In genomic region chr12:106976013-106976658, GRCh38 we compare ENCODE assay signal across 10 cellular contexts. TPM values are rescaled to one million over a fixed set of nuclear protein-coding genes. Genes with fewer than 3 reads are reported as not detected.
DNase-seq lines count a peak whose midpoint lies in the region; ATAC-seq and TF ChIP-seq lines count a peak whose summit lies in the region.
"Had no signal": no experiment of that assay in that cellular context is flagged by ENCODE, and none has a peak within 500 bp of the region (broad histone marks: within the 10 kb centered on the region; RNA-seq: fewer than 3 reads in every experiment).

No MANE protein-coding gene starts in this region.

- no peak for TF ChIP-seq CTCF in fibroblast of villous mesenchyme (IDR thresholded peaks at IDR 0.05; ENCODE audit: insufficient read depth, low read depth, low read length)
- no peak for TF ChIP-seq CTCF in osteocyte (IDR thresholded peaks at IDR 0.05)

- no peak for ATAC-seq in T-cell (replicated peaks in 1 of 4)
- ATAC-seq in activated CD4-positive, alpha-beta T cell treated with anti-CD3 and anti-CD28 coated beads for 36 hours: no peak

- H3K4me3 ChIP-seq in fibroblast of villous mesenchyme (ENCODE audit: low read depth, low read length): no peak overlapping the region

- POLR2A ChIA-PET in T-cell (lab: Charles Lee): interaction anchor here in 1 of 2 donors (0.7 kb wide), 1 partner anchor 10 kb away, joined by 10 read pairs; no protein-coding TSS in a partner anchor
- POLR2A ChIA-PET in activated CD4-positive, alpha-beta T cell treated with anti-CD3 and anti-CD28 coated beads for 36 hours (lab: Charles Lee): no interaction called here

- H3K27ac Mint-ChIP-seq in T-cell (peak overlapping the region; percentile 3 to 10), osteocyte (ENCODE audit: unreplicated experiment) (peak overlapping the region; percentile 27)
- H3K27ac Mint-ChIP-seq in activated CD4-positive, alpha-beta T cell treated with anti-CD3 and anti-CD28 coated beads for 36 hours: no peak overlapping the region

- peak; percentile 68 for DNase-seq in DMS53 treated with DMSO at 0.1 percent for 48 hours (lab: John Stamatoyannopoulos, UW; ENCODE audit: unreplicated experiment)
- DNase-seq in T-cell: no peak
- peak; percentile 63 for DNase-seq in fibroblast of villous mesenchyme (ENCODE audit: low read depth)
- DNase-seq in osteocyte (ENCODE audit: extremely low spot score, unreplicated experiment): no peak
- DNase-seq in SW480 (ENCODE audit: low spot score): no peak
- no peak for DNase-seq in activated CD4-positive, alpha-beta T cell treated with anti-CD3 and anti-CD28 coated beads for 36 hours
- no peak for DNase-seq in 8988T
- no peak for DNase-seq in NCI-H1092 treated with DMSO at 0.1 percent for 48 hours (lab: John Stamatoyannopoulos, UW)
- DNase-seq: activated gamma-delta T cell, OCI-M1 had no signal

- intact Hi-C loops in activated CD4-positive, alpha-beta T cell treated with anti-CD3 and anti-CD28 coated beads for 36 hours (cut with DNase I, micrococcal nuclease): no loop called here

- CTCF ChIA-PET in T-cell (lab: Charles Lee): no interaction called here
- CTCF ChIA-PET in activated CD4-positive, alpha-beta T cell treated with anti-CD3 and anti-CD28 coated beads for 36 hours (lab: Charles Lee): no interaction called here

- H3K36me3 Mint-ChIP-seq in T-cell (peaks cover 31% of the 10 kb centered on the region), osteocyte (ENCODE audit: unreplicated experiment) (peaks cover 32% of the 10 kb centered on the region)
- peaks cover 20% of the 10 kb centered on the region for H3K36me3 Mint-ChIP-seq in activated CD4-positive, alpha-beta T cell treated with anti-CD3 and anti-CD28 coated beads for 36 hours (ENCODE audit: low read depth)

- H3K9me3 Mint-ChIP-seq in T-cell: no peaks in the 10 kb centered on the region
- H3K9me3 Mint-ChIP-seq in osteocyte (ENCODE audit: unreplicated experiment): no peaks in the 10 kb centered on the region
- H3K9me3 Mint-ChIP-seq in activated CD4-positive, alpha-beta T cell treated with anti-CD3 and anti-CD28 coated beads for 36 hours (ENCODE audit: low read depth): no peaks in the 10 kb centered on the region

- H3K27me3 Mint-ChIP-seq in T-cell (no peaks in the 10 kb centered on the region), osteocyte (ENCODE audit: unreplicated experiment) (no peaks in the 10 kb centered on the region)
- no peaks in the 10 kb centered on the region for H3K27me3 Mint-ChIP-seq in activated CD4-positive, alpha-beta T cell treated with anti-CD3 and anti-CD28 coated beads for 36 hours

- no peak overlapping the region for H3K4me3 Mint-ChIP-seq in T-cell
- no peak overlapping the region for H3K4me3 Mint-ChIP-seq in osteocyte (ENCODE audit: unreplicated experiment)
- no peak overlapping the region for H3K4me3 Mint-ChIP-seq in activated CD4-positive, alpha-beta T cell treated with anti-CD3 and anti-CD28 coated beads for 36 hours

- H3K4me1 Mint-ChIP-seq in T-cell (peaks cover 8 to 13% (median 11%) of the 10 kb centered on the region in 3 donors), osteocyte (ENCODE audit: unreplicated experiment) (peaks cover 51% of the 10 kb centered on the region)
- H3K4me1 Mint-ChIP-seq in activated CD4-positive, alpha-beta T cell treated with anti-CD3 and anti-CD28 coated beads for 36 hours: peaks cover 19% of the 10 kb centered on the region

RNA-seq across cellular contexts. Expression of gene MTERF2, which starts 10.8 kb away (rescaled TPM):
- total RNA-seq in T-cell: 10 to 100 TPM in 2 of 5 donors, 1 to 10 TPM in 3; 7.4 to 11.5 (median 8.8) TPM
- 3.9 and 7.3 TPM in 2 replicates for total RNA-seq in fibroblast of villous mesenchyme
- 12.1 and 12.5 TPM in 2 replicates for total RNA-seq in osteocyte
- 1 to 10 TPM; 5.0 to 5.8 TPM for total RNA-seq in activated CD4-positive, alpha-beta T cell treated with anti-CD3 and anti-CD28 coated beads for 36 hours

RNA-seq across cellular contexts. Expression of gene TMEM263, which starts 20.4 kb away (rescaled TPM):
- total RNA-seq in T-cell (10 to 100 TPM; 29.8 to 36.5 (median 31.2) TPM), fibroblast of villous mesenchyme (116 and 194 TPM in 2 replicates), osteocyte (96.1 and 105 TPM in 2 replicates)
- total RNA-seq in activated CD4-positive, alpha-beta T cell treated with anti-CD3 and anti-CD28 coated beads for 36 hours: 10 to 100 TPM; 38.9 to 43.0 TPM

Comparison
In these comparisons a context has a peak if more than half of its experiments do, and no peak if none do; other contexts are left out.
1. DNase-seq: peak in DMS53 treated with DMSO at 0.1 percent for 48 hours (single experiment) and fibroblast of villous mesenchyme (single experiment); none in T-cell (0 of 34), osteocyte (single experiment), SW480 (single experiment), activated CD4-positive, alpha-beta T cell treated with anti-CD3 and anti-CD28 coated beads for 36 hours (single experiment), 8988T (single experiment) and NCI-H1092 treated with DMSO at 0.1 percent for 48 hours (single experiment).